Comparison of ENCODE assay signal across 1 cellular context in genomic region chr1:175841613-175842234, GRCh38.
TF ChIP-seq lines count a peak whose summit lies in the region.

No MANE protein-coding gene starts in this region.

TF ChIP-seq in HEK293, 187 proteins besides CTCF, POLR2A, EP300 and RAD21 (continued from another document and continues in another):
- TF ChIP-seq ZBTB10 (tag by site-specific recombination; IDR thresholded peaks at IDR 0.05) (no peak), KLF17 (tag by site-specific recombination; IDR thresholded peaks at IDR 0.05) (peak; percentile 98), ZNF138 (tag by site-specific recombination; IDR thresholded peaks at IDR 0.05; ENCODE audit: borderline replicate concordance) (no peak), ZFP3 (tag by site-specific recombination; IDR thresholded peaks at IDR 0.05; ENCODE audit: low read depth) (no peak), OSR2 (tag by site-specific recombination; IDR thresholded peaks at IDR 0.05) (peak; percentile 99), ZNF302 (tag by site-specific recombination; IDR thresholded peaks at IDR 0.05; ENCODE audit: low read depth) (no peak), TCF7L2 (IDR thresholded peaks at IDR 0.05; ENCODE audit: borderline replicate concordance, low read depth, low read length) (no peak), HOXC10 (CRISPR knock-in tag; IDR thresholded peaks at IDR 0.05) (no peak), ZNF423 (tag by site-specific recombination; IDR thresholded peaks at IDR 0.05) (no peak), ZNF391 (tag by site-specific recombination; IDR thresholded peaks at IDR 0.05; ENCODE audit: borderline replicate concordance, low read depth) (peak; percentile 76; the same call in 1 of the 2 replicates), GLI2 (tag by site-specific recombination; IDR thresholded peaks at IDR 0.05; ENCODE audit: borderline replicate concordance, low read depth) (peak; percentile 83; the same call in 1 of the 2 replicates), ZFP41 (tag by site-specific recombination; IDR thresholded peaks at IDR 0.05; ENCODE audit: borderline replicate concordance) (no peak), YY2 (tag by site-specific recombination; IDR thresholded peaks at IDR 0.05) (no peak), ZNF366 (tag by site-specific recombination; conservative IDR thresholded peaks at IDR 0.05) (peak; percentile 71), ZNF513 (tag by site-specific recombination; IDR thresholded peaks at IDR 0.05) (0 out of 2 replicates have a peak, but pooled peaks have one; percentile 19), ZNF747 (tag by site-specific recombination; IDR thresholded peaks at IDR 0.05) (no peak), EGR2 (tag by site-specific recombination; IDR thresholded peaks at IDR 0.05; ENCODE audit: low read depth) (no peak), ZNF792 (tag by site-specific recombination; IDR thresholded peaks at IDR 0.05) (no peak), ZNF37A (tag by site-specific recombination; IDR thresholded peaks at IDR 0.05) (no peak), ZNF624 (tag by site-specific recombination; IDR thresholded peaks at IDR 0.05) (no peak), ZBTB7A (tag by site-specific recombination; IDR thresholded peaks at IDR 0.05; ENCODE audit: low read depth) (no peak), HOXD13 (CRISPR knock-in tag; IDR thresholded peaks at IDR 0.05; ENCODE audit: borderline replicate concordance) (no peak), IKZF3 (tag by site-specific recombination; IDR thresholded peaks at IDR 0.05) (peak; percentile 68; the same call in 1 of the 2 replicates), ZNF2 (tag by site-specific recombination; IDR thresholded peaks at IDR 0.05) (no peak; the same call in 1 of the 2 replicates), ZNF510 (tag by site-specific recombination; IDR thresholded peaks at IDR 0.05; ENCODE audit: insufficient replicate concordance) (no peak), ZNF114 (tag by site-specific recombination; IDR thresholded peaks at IDR 0.05) (no peak), ZNF157 (tag by site-specific recombination; IDR thresholded peaks at IDR 0.05) (no peak), ZNF354C (tag by site-specific recombination; IDR thresholded peaks at IDR 0.05; ENCODE audit: borderline replicate concordance, low read depth) (no peak), ZNF558 (tag by site-specific recombination; IDR thresholded peaks at IDR 0.05) (no peak), ZNF155 (tag by site-specific recombination; IDR thresholded peaks at IDR 0.05) (no peak), ZNF555 (tag by site-specific recombination; conservative IDR thresholded peaks at IDR 0.05) (no peak), ZNF707 (tag by site-specific recombination; IDR thresholded peaks at IDR 0.05) (no peak), TSHZ1 (tag by site-specific recombination; IDR thresholded peaks at IDR 0.05; ENCODE audit: borderline replicate concordance) (peak; percentile 97), HOXA7 (CRISPR knock-in tag; IDR thresholded peaks at IDR 0.05; ENCODE audit: borderline replicate concordance) (no peak), ZNF610 (tag by site-specific recombination; IDR thresholded peaks at IDR 0.05; ENCODE audit: borderline replicate concordance) (peak; percentile 31; the same call in 1 of the 2 replicates), ZNF654 (tag by site-specific recombination; IDR thresholded peaks at IDR 0.05; ENCODE audit: low read depth) (peak; percentile 23; the same call in 1 of the 2 replicates), ZBTB20 (tag by site-specific recombination; IDR thresholded peaks at IDR 0.05) (no peak), ZNF221 (tag by site-specific recombination; IDR thresholded peaks at IDR 0.05; ENCODE audit: borderline replicate concordance) (no peak), BCL11A (tag by site-specific recombination; IDR thresholded peaks at IDR 0.05; ENCODE audit: low read depth) (peak; percentile 72; the same call in 1 of the 2 replicates), KLF16 (tag by site-specific recombination; IDR thresholded peaks at IDR 0.05) (peak; percentile 75), ZNF629 (tag by site-specific recombination; IDR thresholded peaks at IDR 0.05) (peak; percentile 97), ZNF433 (tag by site-specific recombination; IDR thresholded peaks at IDR 0.05; ENCODE audit: low read depth) (no peak), MZF1 (tag by site-specific recombination; IDR thresholded peaks at IDR 0.05; ENCODE audit: borderline replicate concordance) (peak; percentile 81), TRIM28 (IDR thresholded peaks at IDR 0.05; ENCODE audit: borderline replicate concordance, low read length) (no peak), KLF8 (tag by site-specific recombination; IDR thresholded peaks at IDR 0.05) (peak; percentile 79), ZNF777 (tag by site-specific recombination; IDR thresholded peaks at IDR 0.05; ENCODE audit: borderline replicate concordance) (no peak), PRDM1 (tag by site-specific recombination; IDR thresholded peaks at IDR 0.05) (no peak), ZNF324 (tag by site-specific recombination; IDR thresholded peaks at IDR 0.05) (peak; percentile 45), ZNF292 (tag by site-specific recombination; IDR thresholded peaks at IDR 0.05; ENCODE audit: borderline replicate concordance, low read depth) (no peak)
- TF ChIP-seq, protein P1, sequence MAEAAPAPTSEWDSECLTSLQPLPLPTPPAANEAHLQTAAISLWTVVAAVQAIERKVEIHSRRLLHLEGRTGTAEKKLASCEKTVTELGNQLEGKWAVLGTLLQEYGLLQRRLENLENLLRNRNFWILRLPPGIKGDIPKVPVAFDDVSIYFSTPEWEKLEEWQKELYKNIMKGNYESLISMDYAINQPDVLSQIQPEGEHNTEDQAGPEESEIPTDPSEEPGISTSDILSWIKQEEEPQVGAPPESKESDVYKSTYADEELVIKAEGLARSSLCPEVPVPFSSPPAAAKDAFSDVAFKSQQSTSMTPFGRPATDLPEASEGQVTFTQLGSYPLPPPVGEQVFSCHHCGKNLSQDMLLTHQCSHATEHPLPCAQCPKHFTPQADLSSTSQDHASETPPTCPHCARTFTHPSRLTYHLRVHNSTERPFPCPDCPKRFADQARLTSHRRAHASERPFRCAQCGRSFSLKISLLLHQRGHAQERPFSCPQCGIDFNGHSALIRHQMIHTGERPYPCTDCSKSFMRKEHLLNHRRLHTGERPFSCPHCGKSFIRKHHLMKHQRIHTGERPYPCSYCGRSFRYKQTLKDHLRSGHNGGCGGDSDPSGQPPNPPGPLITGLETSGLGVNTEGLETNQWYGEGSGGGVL (tag by site-specific recombination; IDR thresholded peaks at IDR 0.05): peak; percentile 56
- TF ChIP-seq, protein P2, sequence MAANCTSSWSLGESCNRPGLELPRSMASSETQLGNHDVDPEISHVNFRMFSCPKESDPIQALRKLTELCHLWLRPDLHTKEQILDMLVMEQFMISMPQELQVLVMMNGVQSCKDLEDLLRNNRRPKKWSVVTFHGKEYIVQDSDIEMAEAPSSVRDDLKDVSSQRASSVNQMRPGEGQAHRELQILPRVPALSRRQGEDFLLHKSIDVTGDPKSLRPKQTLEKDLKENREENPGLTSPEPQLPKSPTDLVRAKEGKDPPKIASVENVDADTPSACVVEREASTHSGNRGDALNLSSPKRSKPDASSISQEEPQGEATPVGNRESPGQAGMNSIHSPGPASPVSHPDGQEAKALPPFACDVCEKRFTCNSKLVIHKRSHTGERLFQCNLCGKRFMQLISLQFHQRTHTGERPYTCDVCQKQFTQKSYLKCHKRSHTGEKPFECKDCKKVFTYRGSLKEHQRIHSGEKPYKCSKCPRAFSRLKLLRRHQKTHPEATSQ (tag by site-specific recombination; IDR thresholded peaks at IDR 0.05): no peak
- TF ChIP-seq, protein P3, sequence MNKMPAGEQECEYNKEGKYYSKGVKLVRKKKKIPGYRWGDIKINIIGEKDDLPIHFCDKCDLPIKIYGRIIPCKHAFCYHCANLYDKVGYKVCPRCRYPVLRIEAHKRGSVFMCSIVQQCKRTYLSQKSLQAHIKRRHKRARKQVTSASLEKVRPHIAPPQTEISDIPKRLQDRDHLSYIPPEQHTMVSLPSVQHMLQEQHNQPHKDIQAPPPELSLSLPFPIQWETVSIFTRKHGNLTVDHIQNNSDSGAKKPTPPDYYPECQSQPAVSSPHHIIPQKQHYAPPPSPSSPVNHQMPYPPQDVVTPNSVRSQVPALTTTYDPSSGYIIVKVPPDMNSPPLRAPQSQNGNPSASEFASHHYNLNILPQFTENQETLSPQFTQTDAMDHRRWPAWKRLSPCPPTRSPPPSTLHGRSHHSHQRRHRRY (tag by site-specific recombination; IDR thresholded peaks at IDR 0.05): no peak
- TF ChIP-seq, protein P4, sequence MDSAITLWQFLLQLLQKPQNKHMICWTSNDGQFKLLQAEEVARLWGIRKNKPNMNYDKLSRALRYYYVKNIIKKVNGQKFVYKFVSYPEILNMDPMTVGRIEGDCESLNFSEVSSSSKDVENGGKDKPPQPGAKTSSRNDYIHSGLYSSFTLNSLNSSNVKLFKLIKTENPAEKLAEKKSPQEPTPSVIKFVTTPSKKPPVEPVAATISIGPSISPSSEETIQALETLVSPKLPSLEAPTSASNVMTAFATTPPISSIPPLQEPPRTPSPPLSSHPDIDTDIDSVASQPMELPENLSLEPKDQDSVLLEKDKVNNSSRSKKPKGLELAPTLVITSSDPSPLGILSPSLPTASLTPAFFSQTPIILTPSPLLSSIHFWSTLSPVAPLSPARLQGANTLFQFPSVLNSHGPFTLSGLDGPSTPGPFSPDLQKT (IDR thresholded peaks at IDR 0.05; ENCODE audit: borderline replicate concordance, low read depth, low read length): no peak
